21 cellular contexts compared by ENCODE assay signal in the genomic region with DNA sequence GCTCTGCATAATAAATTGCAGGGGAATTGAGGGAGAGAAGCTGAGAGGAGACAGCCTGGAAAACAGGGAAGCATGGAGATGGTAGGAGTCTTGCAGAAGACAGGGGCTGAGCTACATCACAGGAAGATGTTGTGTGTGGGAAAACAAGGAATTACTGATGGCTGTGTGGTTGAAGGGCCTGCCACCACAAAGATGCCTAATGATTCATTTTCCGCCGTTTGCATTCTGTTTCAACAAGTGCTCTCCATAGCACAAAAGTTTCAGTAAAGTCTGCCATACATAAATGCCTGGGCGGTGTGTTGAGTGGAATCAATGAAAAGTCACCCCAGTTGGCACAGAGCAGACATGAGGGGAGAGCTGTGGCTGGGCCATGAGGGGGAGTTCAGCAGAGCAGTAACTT. TPM values are rescaled to one million over a fixed set of nuclear protein-coding genes. Genes with fewer than 3 reads are reported as not detected.
A peak's percentile ranks its signal among the peaks of the same experiment; 100 is the strongest.
DNase-seq lines count a peak whose midpoint lies in the region; ATAC-seq, FAIRE-seq and TF ChIP-seq lines count a peak whose summit lies in the region.
"Had no signal": no experiment of that assay in that cellular context is flagged by ENCODE, and none has a peak within 500 bp of the region (broad histone marks: within the 10 kb centered on the region; RNA-seq: fewer than 3 reads in every experiment).

No MANE protein-coding gene starts in this region.

- no peak overlapping the region for H3K4me3 Mint-ChIP-seq in nephron progenitor cell
- H3K4me3 Mint-ChIP-seq: CD4-positive, CD25-positive, alpha-beta regulatory T cell had no signal

- no peak for FAIRE-seq in bronchial epithelial cell (lab: Jason Lieb, UNC)
- FAIRE-seq in frontal cortex (lab: Jason Lieb, UNC), result no peak
- FAIRE-seq: A204.1, H54 had no signal

- H3K27me3 ChIP-seq in bronchial epithelial cell (ENCODE audit: control insufficient read depth, insufficient read depth, low read length), result no peaks in the 10 kb centered on the region
- H3K27me3 ChIP-seq: BE2C, SJCRH30 had no signal

- H3K27ac Mint-ChIP-seq in nephron progenitor cell, result peak overlapping the region; percentile 12
- H3K27ac Mint-ChIP-seq: CD4-positive, CD25-positive, alpha-beta regulatory T cell had no signal

- peaks cover 5% of the 10 kb centered on the region for H3K27me3 Mint-ChIP-seq in nephron progenitor cell (ENCODE audit: low read depth, poor library complexity)

- no peak overlapping the region for H3K4me3 ChIP-seq in bronchial epithelial cell (ENCODE audit: low read depth, low read length)
- H3K4me3 ChIP-seq: SJCRH30 had no signal

- DNase-seq in left ventricle myocardium superior, result no peak
- no peak for DNase-seq in cardiac septum (ENCODE audit: low spot score)
- DNase-seq in M059J (ENCODE audit: low read depth), result peak; percentile 80
- peak; percentile 28 for DNase-seq in bronchial epithelial cell (ENCODE audit: low read depth)
- DNase-seq in nephron progenitor cell, result no peak
- DNase-seq in stimulated activated CD4-positive, alpha-beta T cell treated with anti-CD3 and anti-CD28 coated beads, Interleukin-2, amount 100 ng/mL, for 48 hours, result no peak
- no peak for DNase-seq in frontal cortex (ENCODE audit: low spot score in 2 of 2)
- no peak for DNase-seq in putamen (ENCODE audit: low spot score)
- DNase-seq: BE2C; CD4-positive, CD25-positive, alpha-beta regulatory T cell; COR-L47; DMS 273 treated with DMSO at 0.1 percent for 48 hours; NCI-H1417 treated with DMSO at 0.1 percent for 48 hours; NCI-H1930; NCI-H345; NCI-H524 treated with DMSO at 0.1 percent for 48 hours; RPMI8226; SJCRH30 had no signal

- TF ChIP-seq CTCF in bronchial epithelial cell (IDR thresholded peaks at IDR 0.05; ENCODE audit: insufficient read depth, low read length, severe bottlenecking) (no peak), nephron progenitor cell (IDR thresholded peaks at IDR 0.05) (no peak)

- peaks cover 6% of the 10 kb centered on the region for H3K4me1 Mint-ChIP-seq in nephron progenitor cell
- H3K4me1 Mint-ChIP-seq: CD4-positive, CD25-positive, alpha-beta regulatory T cell had no signal

- no peaks in the 10 kb centered on the region for H3K9me3 Mint-ChIP-seq in nephron progenitor cell

- intact Hi-C loops in left ventricle myocardium superior (cut with micrococcal nuclease) (no loop called here), cardiac septum (cut with DNase I) (no loop called here)

- no peaks in the 10 kb centered on the region for H3K36me3 ChIP-seq in bronchial epithelial cell (ENCODE audit: control insufficient read depth, insufficient read depth, low read length)
- H3K36me3 ChIP-seq: BE2C, SJCRH30 had no signal

- H3K36me3 Mint-ChIP-seq in nephron progenitor cell (ENCODE audit: low read depth), result no peaks in the 10 kb centered on the region
- H3K36me3 Mint-ChIP-seq: CD4-positive, CD25-positive, alpha-beta regulatory T cell had no signal

- ATAC-seq in left ventricle myocardium superior, result peak; percentile 12

RNA-seq across cellular contexts. Expression of a gene that starts 5.6 kb away (rescaled TPM):
- 328 TPM for total RNA-seq in left ventricle myocardium superior
- total RNA-seq in cardiac septum, result 188 TPM
- 0.05 TPM in 1 of 2 replicates, not detected in the other for total RNA-seq in M059J (2014; rRNA removed; shearing (Covaris generic))
- total RNA-seq in bronchial epithelial cell, result 0.26 TPM in 2 replicates
- total RNA-seq in frontal cortex, result under 0.01 TPM
- total RNA-seq: CD4-positive, CD25-positive, alpha-beta regulatory T cell; G401 had no signal

Comparison
In these comparisons a context has a peak if more than half of its experiments do, and no peak if none do; other contexts are left out.
1. DNase-seq: peak in M059J (single experiment) and bronchial epithelial cell (single experiment); none in left ventricle myocardium superior (single experiment), cardiac septum (single experiment), nephron progenitor cell (single experiment), stimulated activated CD4-positive, alpha-beta T cell treated with anti-CD3 and anti-CD28 coated beads, Interleukin-2, amount 100 ng/mL, for 48 hours (0 of 2), frontal cortex (0 of 2) and putamen (single experiment).
2. RNA of a gene that starts 5.6 kb away (total RNA-seq): 328 TPM in left ventricle myocardium superior (single experiment) and 188 TPM in cardiac septum (single experiment); 0.26 TPM in bronchial epithelial cell, 0.05 TPM in M059J and under 0.01 TPM in frontal cortex (single experiment); every median in the first group is over 100 times any median in the second.